ENCODE assay signal across 16 cellular contexts in genomic region chr4:148071009-148071408, GRCh38.
"Had no signal": no experiment of that assay in that cellular context is flagged by ENCODE, and none has a peak within 500 bp of the region (broad histone marks: within the 10 kb centered on the region; RNA-seq: fewer than 3 reads in every experiment).

No MANE protein-coding gene starts in this region.

- H3K4me1 Mint-ChIP-seq: activated CD4-positive, alpha-beta T cell treated with anti-CD3 and anti-CD28 coated beads, Interleukin-2, amount 10 ng/mL, durations not matched to agents 7 days and 5 days; activated naive CD4-positive, alpha-beta T cell treated with anti-CD3 and anti-CD28 coated beads, Interleukin-2, amount 50 U/mL, for 24 hours; neural crest cell had no signal

- ATAC-seq: gastrocnemius medialis, left lung, right cardiac atrium had no signal

- H3K4me1 ChIP-seq: left lung had no signal

- H3K4me3 Mint-ChIP-seq: activated CD4-positive, alpha-beta T cell treated with anti-CD3 and anti-CD28 coated beads, Interleukin-2, amount 10 ng/mL, durations not matched to agents 7 days and 5 days; activated naive CD4-positive, alpha-beta T cell treated with anti-CD3 and anti-CD28 coated beads, Interleukin-2, amount 50 U/mL, for 24 hours; neural crest cell; stimulated activated naive CD8-positive, alpha-beta T cell treated with anti-CD3 and anti-CD28 coated beads, Interleukin-15, Interleukin-2, amounts not matched to agents 100 ng/mL and 50 ng/mL, for 24 hours had no signal

- H3K27ac ChIP-seq: dorsolateral prefrontal cortex, gastrocnemius medialis, left lung, transverse colon, vagina had no signal

- H3K4me3 ChIP-seq: dorsolateral prefrontal cortex, gastrocnemius medialis, left lung, transverse colon, vagina had no signal

- H3K27me3 Mint-ChIP-seq: activated CD4-positive, alpha-beta T cell treated with anti-CD3 and anti-CD28 coated beads, Interleukin-2, amount 10 ng/mL, durations not matched to agents 7 days and 5 days; activated naive CD4-positive, alpha-beta T cell treated with anti-CD3 and anti-CD28 coated beads, Interleukin-2, amount 50 U/mL, for 24 hours; progenitor cell of endocrine pancreas; stimulated activated naive CD8-positive, alpha-beta T cell treated with anti-CD3 and anti-CD28 coated beads, Interleukin-15, Interleukin-2, amounts not matched to agents 100 ng/mL and 50 ng/mL, for 24 hours had no signal

- H3K27me3 ChIP-seq: dorsolateral prefrontal cortex, gastrocnemius medialis, left lung, transverse colon, vagina had no signal

- H3K9me3 ChIP-seq: gastrocnemius medialis, SK-N-SH, transverse colon, vagina had no signal

- H3K27ac Mint-ChIP-seq: activated CD4-positive, alpha-beta T cell treated with anti-CD3 and anti-CD28 coated beads, Interleukin-2, amount 10 ng/mL, durations not matched to agents 7 days and 5 days; activated naive CD4-positive, alpha-beta T cell treated with anti-CD3 and anti-CD28 coated beads, Interleukin-2, amount 50 U/mL, for 24 hours; progenitor cell of endocrine pancreas; stimulated activated naive CD8-positive, alpha-beta T cell treated with anti-CD3 and anti-CD28 coated beads, Interleukin-15, Interleukin-2, amounts not matched to agents 100 ng/mL and 50 ng/mL, for 24 hours had no signal

- DNase-seq: activated CD4-positive, alpha-beta T cell treated with anti-CD3 and anti-CD28 coated beads, Interleukin-2, amount 10 ng/mL, durations not matched to agents 7 days and 5 days; activated gamma-delta T cell; erythroblast; gastrocnemius medialis; left lung; mammary epithelial cell; right cardiac atrium; SK-N-SH; stimulated activated CD4-positive, alpha-beta T cell treated with anti-CD3 and anti-CD28 coated beads, Interleukin-2, amount 100 ng/mL, for 24 hours; transverse colon had no signal
